In the genomic region with DNA sequence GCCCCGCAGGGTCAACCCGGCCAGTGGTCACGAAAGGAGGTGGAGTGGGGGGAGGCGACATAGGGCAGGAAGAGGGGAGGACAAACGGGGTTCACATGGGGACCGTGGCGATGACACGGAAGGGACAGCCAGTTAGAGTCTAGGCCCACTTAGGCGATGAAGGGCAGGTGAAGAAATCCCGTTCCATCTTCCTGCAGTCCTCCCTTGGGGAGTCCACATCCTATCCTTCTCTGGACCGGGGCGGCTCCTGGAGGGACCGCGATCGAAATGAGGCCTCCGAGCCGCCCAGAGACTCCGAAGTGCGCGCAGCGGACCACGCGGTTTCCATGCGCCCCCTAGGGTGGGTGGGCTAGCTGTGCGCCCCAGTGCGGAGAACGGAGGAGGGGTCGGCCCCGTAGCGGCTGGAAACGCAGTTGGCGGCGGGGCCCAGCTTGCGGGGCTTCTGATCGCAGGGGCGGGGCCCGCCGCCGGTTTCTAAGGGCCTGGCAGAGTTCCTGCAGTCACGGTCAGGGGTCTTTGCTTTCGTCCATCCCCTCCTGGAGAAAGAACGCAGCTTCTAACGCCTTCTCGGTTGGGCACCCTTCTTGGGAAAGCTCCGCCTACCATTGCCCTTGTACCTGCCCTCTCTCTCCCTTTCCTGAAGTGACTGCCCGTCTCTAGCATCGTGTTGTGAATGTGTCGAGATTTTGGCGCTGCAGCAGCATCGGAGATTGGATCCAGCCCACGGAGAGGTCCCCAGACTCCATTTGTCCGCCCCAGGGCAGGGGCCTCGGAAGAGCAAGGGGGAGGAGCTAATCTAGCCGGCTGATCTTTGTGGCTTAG, we compare ENCODE assay signal across 8 cellular contexts. TPM values are rescaled to one million over a fixed set of nuclear protein-coding genes. Genes with fewer than 3 reads are reported as not detected.
DNase-seq lines count a peak whose midpoint lies in the region; ATAC-seq and TF ChIP-seq lines count a peak whose summit lies in the region.

No MANE protein-coding gene starts in this region.

- peak; percentile 19 for DNase-seq in DMS53 treated with DMSO at 0.1 percent for 48 hours (lab: John Stamatoyannopoulos, UW; ENCODE audit: unreplicated experiment)
- peak; percentile 17 for DNase-seq in NCI-H524 treated with DMSO at 0.1 percent for 48 hours (lab: John Stamatoyannopoulos, UW)
- peak; percentile 70 to 73 for DNase-seq in activated T-cell treated with anti-CD3 and anti-CD28 coated beads, Interleukin-2, amount 50 U/mL, for 48 hours
- peak; percentile 30 for DNase-seq in fibroblast of peridontal ligament (ENCODE audit: extremely low read depth)
- DNase-seq in substantia nigra (lab: John Stamatoyannopoulos, UW) = peak in 36 of 49 donors; percentile 8 to 85 (median 31)

- ATAC-seq in HG02981 (IDR thresholded peaks at IDR 0.05; ENCODE audit: unreplicated experiment) (no peak), HG03135 (IDR thresholded peaks at IDR 0.05; ENCODE audit: unreplicated experiment) (no peak)

- H3F3A ChIP-seq in neural cell (ENCODE audit: insufficient read depth, low read length, poor library complexity, severe bottlenecking) = no peaks in the 10 kb centered on the region

- H3K9me3 ChIP-seq in neural cell (ENCODE audit: low read length) = no peaks in the 10 kb centered on the region

- no peaks in the 10 kb centered on the region for H3K9me2 ChIP-seq in neural cell (ENCODE audit: insufficient read depth, low read length)

- peak overlapping the region; percentile 79 for H2AFZ ChIP-seq in neural cell (ENCODE audit: low read depth, low read length)

- H3K36me3 ChIP-seq in neural cell (ENCODE audit: insufficient read depth, low read length) = no peaks in the 10 kb centered on the region

- H3K9ac ChIP-seq in neural cell (ENCODE audit: low read length) = peak overlapping the region; percentile 64

- peak overlapping the region; percentile 67 for H3K4me3 ChIP-seq in neural cell (ENCODE audit: low read length)

- TF ChIP-seq RAD21 in neural cell (conservative IDR thresholded peaks at IDR 0.05) = peak; percentile 49

- H3K27ac ChIP-seq in neural cell (ENCODE audit: low read length) = peak overlapping the region; percentile 40
- H3K27ac ChIP-seq in substantia nigra (ENCODE audit: low read depth, low read length, poor library complexity, severe bottlenecking) = peak overlapping the region; percentile 54

- no peaks in the 10 kb centered on the region for H4K20me1 ChIP-seq in neural cell (ENCODE audit: insufficient read depth)

- TF ChIP-seq CTCF in neural cell (IDR thresholded peaks at IDR 0.05; ENCODE audit: poor library complexity, severe bottlenecking) = peak; percentile 73

- H3K79me2 ChIP-seq in neural cell (replicated peaks; ENCODE audit: insufficient read depth, low read length) = no peaks in the 10 kb centered on the region

- TF ChIP-seq EP300 in neural cell (conservative IDR thresholded peaks at IDR 0.05; ENCODE audit: poor library complexity, severe bottlenecking) = no peak

- no peaks in the 10 kb centered on the region for H3K27me3 ChIP-seq in neural cell (ENCODE audit: insufficient read depth, low read depth, low read length)

- peak overlapping the region; percentile 61 for H3K4me2 ChIP-seq in neural cell (ENCODE audit: low read length)

TF ChIP-seq in neural cell, 6 proteins besides CTCF, POLR2A, EP300 and RAD21:
- TF ChIP-seq TAF1 (IDR thresholded peaks at IDR 0.05; ENCODE audit: low read depth) (no peak), SMC3 (conservative IDR thresholded peaks at IDR 0.05; ENCODE audit: poor library complexity) (peak; percentile 35), MXI1 (conservative IDR thresholded peaks at IDR 0.05; ENCODE audit: poor library complexity, severe bottlenecking) (peak; percentile 62)
- TF ChIP-seq, protein P1, sequence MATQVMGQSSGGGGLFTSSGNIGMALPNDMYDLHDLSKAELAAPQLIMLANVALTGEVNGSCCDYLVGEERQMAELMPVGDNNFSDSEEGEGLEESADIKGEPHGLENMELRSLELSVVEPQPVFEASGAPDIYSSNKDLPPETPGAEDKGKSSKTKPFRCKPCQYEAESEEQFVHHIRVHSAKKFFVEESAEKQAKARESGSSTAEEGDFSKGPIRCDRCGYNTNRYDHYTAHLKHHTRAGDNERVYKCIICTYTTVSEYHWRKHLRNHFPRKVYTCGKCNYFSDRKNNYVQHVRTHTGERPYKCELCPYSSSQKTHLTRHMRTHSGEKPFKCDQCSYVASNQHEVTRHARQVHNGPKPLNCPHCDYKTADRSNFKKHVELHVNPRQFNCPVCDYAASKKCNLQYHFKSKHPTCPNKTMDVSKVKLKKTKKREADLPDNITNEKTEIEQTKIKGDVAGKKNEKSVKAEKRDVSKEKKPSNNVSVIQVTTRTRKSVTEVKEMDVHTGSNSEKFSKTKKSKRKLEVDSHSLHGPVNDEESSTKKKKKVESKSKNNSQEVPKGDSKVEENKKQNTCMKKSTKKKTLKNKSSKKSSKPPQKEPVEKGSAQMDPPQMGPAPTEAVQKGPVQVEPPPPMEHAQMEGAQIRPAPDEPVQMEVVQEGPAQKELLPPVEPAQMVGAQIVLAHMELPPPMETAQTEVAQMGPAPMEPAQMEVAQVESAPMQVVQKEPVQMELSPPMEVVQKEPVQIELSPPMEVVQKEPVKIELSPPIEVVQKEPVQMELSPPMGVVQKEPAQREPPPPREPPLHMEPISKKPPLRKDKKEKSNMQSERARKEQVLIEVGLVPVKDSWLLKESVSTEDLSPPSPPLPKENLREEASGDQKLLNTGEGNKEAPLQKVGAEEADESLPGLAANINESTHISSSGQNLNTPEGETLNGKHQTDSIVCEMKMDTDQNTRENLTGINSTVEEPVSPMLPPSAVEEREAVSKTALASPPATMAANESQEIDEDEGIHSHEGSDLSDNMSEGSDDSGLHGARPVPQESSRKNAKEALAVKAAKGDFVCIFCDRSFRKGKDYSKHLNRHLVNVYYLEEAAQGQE (IDR thresholded peaks at IDR 0.05; ENCODE audit: borderline replicate concordance) = no peak

RNA-seq across cellular contexts. Expression of a gene that starts 17.9 kb away (rescaled TPM):
- 2.9 and 3.6 TPM in 2 replicates for polyA plus RNA-seq in neural cell
- polyA minus RNA-seq in neural cell = 1.3 and 1.7 TPM in 2 replicates

RNA-seq across cellular contexts. Expression of a gene that starts 21.7 kb away (rescaled TPM):
- 89.0 and 92.8 TPM in 2 replicates for polyA plus RNA-seq in neural cell
- 123 and 139 TPM in 2 replicates for polyA minus RNA-seq in neural cell

RNA-seq across cellular contexts. Expression of a gene that starts 28.3 kb away (rescaled TPM):
- polyA plus RNA-seq in neural cell = 21.7 and 24.0 TPM in 2 replicates
- 29.2 and 30.3 TPM in 2 replicates for polyA minus RNA-seq in neural cell

RNA-seq across cellular contexts. Expression of a gene that starts 36.6 kb away (rescaled TPM):
- polyA plus RNA-seq in neural cell = 12.1 and 12.2 TPM in 2 replicates
- 21.9 and 23.2 TPM in 2 replicates for polyA minus RNA-seq in neural cell

Comparison
In these comparisons a context has a peak if more than half of its experiments do, and no peak if none do; other contexts are left out.
1. DNase-seq: peak in every context shown above with its lines; median percentile 72 in activated T-cell treated with anti-CD3 and anti-CD28 coated beads, Interleukin-2, amount 50 U/mL, for 48 hours; 31 in substantia nigra; 30 in fibroblast of peridontal ligament; 19 in DMS53 treated with DMSO at 0.1 percent for 48 hours; 17 in NCI-H524 treated with DMSO at 0.1 percent for 48 hours.